In the genomic region with DNA sequence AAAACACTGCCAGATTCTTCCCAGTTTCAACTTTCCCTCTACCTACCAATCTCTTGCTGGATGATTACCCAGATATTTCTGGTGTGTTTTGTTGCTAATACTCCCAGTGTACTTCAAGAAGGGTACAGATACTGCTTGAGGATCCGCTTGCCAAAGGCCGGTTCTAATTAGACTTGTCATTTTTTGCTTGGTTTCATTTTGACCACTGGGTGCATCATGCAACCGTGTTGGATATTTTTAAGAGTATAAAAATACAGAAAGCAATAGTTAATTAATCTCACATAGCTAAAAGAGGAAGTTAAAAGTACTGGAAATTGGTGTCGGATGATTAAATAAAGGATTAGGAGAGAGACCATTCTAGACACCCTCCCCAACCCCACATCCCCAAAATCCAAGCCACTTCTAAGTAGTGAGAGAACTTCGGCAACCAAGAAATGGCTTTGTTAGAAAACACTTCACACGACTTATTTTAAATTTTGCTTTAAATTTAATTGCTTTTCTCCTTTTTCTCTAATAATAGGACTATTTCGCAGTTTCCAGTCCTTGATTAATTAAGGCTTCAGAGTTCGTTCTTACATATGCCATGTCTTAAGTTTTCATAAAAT, we compare ENCODE assay signal across 8 cellular contexts. TPM values are rescaled to one million over a fixed set of nuclear protein-coding genes. Genes with fewer than 3 reads are reported as not detected.
A peak's percentile ranks its signal among the peaks of the same experiment; 100 is the strongest.
DNase-seq lines count a peak whose midpoint lies in the region; ATAC-seq and TF ChIP-seq lines count a peak whose summit lies in the region.

No MANE protein-coding gene starts in this region.

- in situ Hi-C loops in HAP-1 (cut with MboI; ENCODE audit: low sequenced_read_pairs) = loop anchor here (10.0 kb wide), 1 partner anchor 227 kb away; no protein-coding TSS in a partner anchor

- no peaks in the 10 kb centered on the region for H3K36me3 ChIP-seq in CD4-positive, CD25-positive, alpha-beta regulatory T cell (ENCODE audit: control insufficient read depth, insufficient read depth, low read length)
- H3K36me3 ChIP-seq in HAP-1 (replicated peaks) = no peaks in the 10 kb centered on the region

- H3K27ac ChIP-seq in CD4-positive, CD25-positive, alpha-beta regulatory T cell (ENCODE audit: insufficient read depth, low read length, poor library complexity, severe bottlenecking) = peak overlapping the region; percentile 92
- peak overlapping the region; percentile 86 for H3K27ac ChIP-seq in VCaP

- H3K4me1 ChIP-seq in CD4-positive, CD25-positive, alpha-beta regulatory T cell (ENCODE audit: control insufficient read depth, insufficient read depth, low read length, poor library complexity, severe bottlenecking) = peaks cover 34% of the 10 kb centered on the region
- H3K4me1 ChIP-seq in HAP-1 = peaks cover 10% of the 10 kb centered on the region

- peaks cover 4% of the 10 kb centered on the region for H3K27me3 Mint-ChIP-seq in CD4-positive, CD25-positive, alpha-beta regulatory T cell
- H3K27me3 Mint-ChIP-seq in glutamatergic neuron (ENCODE audit: unreplicated experiment) = peaks cover 10% of the 10 kb centered on the region

- H3K4me3 Mint-ChIP-seq in CD4-positive, CD25-positive, alpha-beta regulatory T cell = peak overlapping the region; percentile 98 to 100 (median 98)
- H3K4me3 Mint-ChIP-seq in glutamatergic neuron (ENCODE audit: unreplicated experiment) = peak overlapping the region; percentile 96
- H3K4me3 Mint-ChIP-seq in stimulated activated effector memory CD8-positive, alpha-beta T cell treated with anti-CD3 and anti-CD28 coated beads, Interleukin-12 subunit alpha, Interleukin-12 subunit beta, amount 100 ng/mL, for 72 hours = peak overlapping the region; percentile 82

- peaks cover 7 to 30% (median 16%) of the 10 kb centered on the region in 4 donors for H3K4me1 Mint-ChIP-seq in CD4-positive, CD25-positive, alpha-beta regulatory T cell
- peaks cover 12% of the 10 kb centered on the region for H3K4me1 Mint-ChIP-seq in glutamatergic neuron (ENCODE audit: low read depth, unreplicated experiment)
- peaks cover 18% of the 10 kb centered on the region for H3K4me1 Mint-ChIP-seq in stimulated activated effector memory CD8-positive, alpha-beta T cell treated with anti-CD3 and anti-CD28 coated beads, Interleukin-12 subunit alpha, Interleukin-12 subunit beta, amount 100 ng/mL, for 72 hours

- H3K4me3 ChIP-seq in CD4-positive, CD25-positive, alpha-beta regulatory T cell (ENCODE audit: low read depth, low read length) = peak overlapping the region; percentile 63
- H3K4me3 ChIP-seq in HAP-1 = peak overlapping the region; percentile 77

- no peaks in the 10 kb centered on the region for H3K27me3 ChIP-seq in CD4-positive, CD25-positive, alpha-beta regulatory T cell (ENCODE audit: control insufficient read depth, insufficient read depth, low read length)
- H3K27me3 ChIP-seq in HAP-1 (ENCODE audit: low read depth) = no peaks in the 10 kb centered on the region

- no peaks in the 10 kb centered on the region for H3K9me3 ChIP-seq in CD4-positive, CD25-positive, alpha-beta regulatory T cell (ENCODE audit: control insufficient read depth in 2 of 2, low read length in 2 of 2)
- H3K9me3 ChIP-seq in HAP-1 = no peaks in the 10 kb centered on the region

- ATAC-seq in CD4-positive, CD25-positive, alpha-beta regulatory T cell (ENCODE audit: low read depth in 2 of 2) = no peak
- no peak for ATAC-seq in stimulated activated effector memory CD8-positive, alpha-beta T cell treated with anti-CD3 and anti-CD28 coated beads, Interleukin-12 subunit alpha, Interleukin-12 subunit beta, amount 100 ng/mL, for 72 hours

- TF ChIP-seq CTCF in VCaP (conservative IDR thresholded peaks at IDR 0.05) (no peak), glutamatergic neuron (IDR thresholded peaks at IDR 0.05; ENCODE audit: partially characterized antibody, unreplicated experiment) (no peak)

- no peaks in the 10 kb centered on the region for H3K36me3 Mint-ChIP-seq in CD4-positive, CD25-positive, alpha-beta regulatory T cell
- no peaks in the 10 kb centered on the region for H3K36me3 Mint-ChIP-seq in glutamatergic neuron (ENCODE audit: unreplicated experiment)
- H3K36me3 Mint-ChIP-seq in stimulated activated effector memory CD8-positive, alpha-beta T cell treated with anti-CD3 and anti-CD28 coated beads, Interleukin-12 subunit alpha, Interleukin-12 subunit beta, amount 100 ng/mL, for 72 hours = peaks cover 22% of the 10 kb centered on the region

- H3K27ac Mint-ChIP-seq in CD4-positive, CD25-positive, alpha-beta regulatory T cell = peak overlapping the region; percentile 66 to 94 (median 89)
- H3K27ac Mint-ChIP-seq in glutamatergic neuron (ENCODE audit: unreplicated experiment) = no peak overlapping the region
- H3K27ac Mint-ChIP-seq in stimulated activated effector memory CD8-positive, alpha-beta T cell treated with anti-CD3 and anti-CD28 coated beads, Interleukin-12 subunit alpha, Interleukin-12 subunit beta, amount 100 ng/mL, for 72 hours = peak overlapping the region; percentile 94

- no peaks in the 10 kb centered on the region for H3K9me3 Mint-ChIP-seq in CD4-positive, CD25-positive, alpha-beta regulatory T cell
- H3K9me3 Mint-ChIP-seq in glutamatergic neuron (ENCODE audit: unreplicated experiment) = peaks cover 4% of the 10 kb centered on the region
- H3K9me3 Mint-ChIP-seq in stimulated activated effector memory CD8-positive, alpha-beta T cell treated with anti-CD3 and anti-CD28 coated beads, Interleukin-12 subunit alpha, Interleukin-12 subunit beta, amount 100 ng/mL, for 72 hours = no peaks in the 10 kb centered on the region

- DNase-seq in CD4-positive, CD25-positive, alpha-beta regulatory T cell = no peak
- DNase-seq in HAP-1 (ENCODE audit: low spot score in 2 of 2) = peak in 1 of 2 experiments; percentile 19
- no peak for DNase-seq in glutamatergic neuron
- DNase-seq in stimulated activated effector memory CD8-positive, alpha-beta T cell treated with anti-CD3 and anti-CD28 coated beads, Interleukin-12 subunit alpha, Interleukin-12 subunit beta, amount 100 ng/mL, for 72 hours (ENCODE audit: low spot score in 2 of 2) = no peak
- DNase-seq in SW480 (ENCODE audit: low spot score) = no peak
- DNase-seq in ureter (ENCODE audit: low spot score) = no peak
- no peak for DNase-seq in effector CD4-positive, alpha-beta T cell

RNA-seq across cellular contexts. Expression of gene CDKN2C, which starts 2.5 kb away (rescaled TPM):
- total RNA-seq in CD4-positive, CD25-positive, alpha-beta regulatory T cell = 12.6 TPM
- 10 to 100 TPM; 11.8 to 26.2 (median 20.6) TPM for polyA plus RNA-seq in CD4-positive, CD25-positive, alpha-beta regulatory T cell
- total RNA-seq in glutamatergic neuron (ENCODE audit: unreplicated experiment) = 1.3 TPM
- total RNA-seq in ureter = 11.0 TPM

RNA-seq across cellular contexts. Expression of gene FAF1, which starts 7.5 kb away (rescaled TPM):
- total RNA-seq in CD4-positive, CD25-positive, alpha-beta regulatory T cell = 56.6 TPM
- 10 to 100 TPM; 28.9 to 58.2 (median 42.9) TPM for polyA plus RNA-seq in CD4-positive, CD25-positive, alpha-beta regulatory T cell
- total RNA-seq in glutamatergic neuron (ENCODE audit: unreplicated experiment) (57.3 TPM), ureter (80.6 TPM)
